1 cellular context compared by ENCODE assay signal in genomic region chr6:16130437-16130891, GRCh38.
TF ChIP-seq lines count a peak whose summit lies in the region.

No MANE protein-coding gene starts in this region.

TF ChIP-seq in GM23338, 12 proteins besides CTCF, POLR2A, EP300 and RAD21 (continued from another document):
- TF ChIP-seq ZNF462 (CRISPR knock-in tag; IDR thresholded peaks at IDR 0.05) (no peak), REST (IDR thresholded peaks at IDR 0.05; ENCODE audit: unreplicated experiment) (no peak), NANOG (IDR thresholded peaks at IDR 0.05; ENCODE audit: borderline replicate concordance) (no peak), POLR2AphosphoS5 (IDR thresholded peaks at IDR 0.05; ENCODE audit: low read depth) (no peak), STAT1 (IDR thresholded peaks at IDR 0.05; ENCODE audit: unreplicated experiment) (no peak), ZNF114 (CRISPR knock-in tag; IDR thresholded peaks at IDR 0.05) (no peak), EZH2phosphoT487 (IDR thresholded peaks at IDR 0.05; ENCODE audit: unreplicated experiment) (no peak), CREB1 (CRISPR knock-in tag; IDR thresholded peaks at IDR 0.05; ENCODE audit: low read depth) (no peak), ETS1 (IDR thresholded peaks at IDR 0.05) (no peak), EZH2 (IDR thresholded peaks at IDR 0.05; ENCODE audit: low read depth, unreplicated experiment) (no peak), JUNB (IDR thresholded peaks at IDR 0.05; ENCODE audit: unreplicated experiment) (no peak)
TF ChIP-seq in GM23338: peak in this region for 0.
